In genomic region chr2:235780410-235780809, GRCh38 we compare ENCODE assay signal across 6 cellular contexts.
"Had no signal": no experiment of that assay in that cellular context is flagged by ENCODE, and none has a peak within 500 bp of the region (broad histone marks: within the 10 kb centered on the region; RNA-seq: fewer than 3 reads in every experiment).

No MANE protein-coding gene starts in this region.

- H3K4me3 ChIP-seq: GM23248, K562 had no signal

- H3K27ac ChIP-seq: GM23248 had no signal

- DNase-seq: GM23248, H9, HCEC 1CT, IMR-90, KG1 had no signal

- H3K9me3 Mint-ChIP-seq: H9 had no signal

- H3K4me3 Mint-ChIP-seq: H9 had no signal

- H3K27ac Mint-ChIP-seq: H9 had no signal
